In genomic region chr15:90716976-90717821, GRCh38 we compare ENCODE assay signal across 1 cellular context.
A peak's percentile ranks its signal among the peaks of the same experiment; 100 is the strongest.
TF ChIP-seq lines count a peak whose summit lies in the region.

BLM (plus strand) TSS chr15:90717346; CDS start chr15:90747393, 30,047 bp downstream.

TF ChIP-seq in K562, 482 proteins besides CTCF, POLR2A, EP300 and RAD21 (continued from another document and continues in another):
- TF ChIP-seq RBM34 (IDR thresholded peaks at IDR 0.05; ENCODE audit: borderline replicate concordance, insufficient read depth, low read length) (no peak), ARNT (IDR thresholded peaks at IDR 0.05) (no peak), E2F1 (CRISPR knock-in tag; IDR thresholded peaks at IDR 0.05) (peak; percentile 98), HMGN3 (IDR thresholded peaks at IDR 0.05; ENCODE audit: borderline replicate concordance, extremely low read depth, insufficient read length, low read depth, low read length) (peak; percentile 57), PML (IDR thresholded peaks at IDR 0.05; ENCODE audit: low read length) (peak; percentile 79; the same call in 1 of the 2 replicates), SETDB1 (IDR thresholded peaks at IDR 0.05; ENCODE audit: low read length) (no peak), RFX7 (CRISPR knock-in tag; IDR thresholded peaks at IDR 0.05) (no peak), HDAC2 (IDR thresholded peaks at IDR 0.05) (peak; percentile 71), IRF2 (CRISPR knock-in tag; IDR thresholded peaks at IDR 0.05) (no peak), CCAR2 (IDR thresholded peaks at IDR 0.05; ENCODE audit: low read depth, low read length) (no peak), CREB3 (tag; conservative IDR thresholded peaks at IDR 0.05; ENCODE audit: low read depth) (no peak), CXXC5 (CRISPR knock-in tag; IDR thresholded peaks at IDR 0.05) (peak; percentile 92), NR2C2 (CRISPR knock-in tag; IDR thresholded peaks at IDR 0.05) (no peak), NR2C2 (tag; IDR thresholded peaks at IDR 0.05) (no peak), FOSL1 (tag; conservative IDR thresholded peaks at IDR 0.05) (no peak), CTCFL (IDR thresholded peaks at IDR 0.05; ENCODE audit: borderline replicate concordance, insufficient read depth, low read depth, low read length, poor library complexity, severe bottlenecking) (peak; percentile 81), SIX5 (IDR thresholded peaks at IDR 0.05; ENCODE audit: borderline replicate concordance in 1 of 2, insufficient read depth in 1 of 2, low read depth in 1 of 2, low read length in 2 of 2) (no peak), SNIP1 (IDR thresholded peaks at IDR 0.05; ENCODE audit: low read depth) (no peak), NBN (IDR thresholded peaks at IDR 0.05; ENCODE audit: low read depth) (peak; percentile 44; the same call in 1 of the 2 replicates), L3MBTL2 (IDR thresholded peaks at IDR 0.05) (peak; percentile 92), MYNN (IDR thresholded peaks at IDR 0.05) (no peak), MYNN (CRISPR knock-in tag; IDR thresholded peaks at IDR 0.05) (no peak), CBX1 (IDR thresholded peaks at IDR 0.05; ENCODE audit: low read depth) (peak; percentile 86), ZNF41 (CRISPR knock-in tag; conservative IDR thresholded peaks at IDR 0.05) (no peak), TAF9B (IDR thresholded peaks at IDR 0.05; ENCODE audit: partially characterized antibody) (peak; percentile 54), GTF2B (IDR thresholded peaks at IDR 0.05; ENCODE audit: extremely low read depth, insufficient read length) (no peak), POLR2H (tag; IDR thresholded peaks at IDR 0.05; ENCODE audit: low read depth) (peak; percentile 96), FUS (optimal IDR thresholded peaks at IDR 0.05; ENCODE audit: low read depth, low read length) (no peak), ZNF764 (CRISPR knock-in tag; IDR thresholded peaks at IDR 0.05; ENCODE audit: low read depth) (no peak), FOXA1 (IDR thresholded peaks at IDR 0.05; ENCODE audit: borderline replicate concordance) (no peak), ZNF407 (IDR thresholded peaks at IDR 0.05; ENCODE audit: low read depth) (peak; percentile 65; the same call in 1 of the 2 replicates), TRIM28 (IDR thresholded peaks at IDR 0.05) (no peak), NFRKB (IDR thresholded peaks at IDR 0.05; ENCODE audit: low read depth) (peak; percentile 13; the same call in 1 of the 2 replicates), ZNF175 (CRISPR knock-in tag; IDR thresholded peaks at IDR 0.05; ENCODE audit: low read depth) (no peak), ZNF639 (CRISPR knock-in tag; conservative IDR thresholded peaks at IDR 0.05 in 1 of 2, IDR thresholded peaks at IDR 0.05 in 1 of 2) (0 out of 4 replicates have a peak, but pooled peaks of 1 of the 2 experiments have one; percentile 6), FOXJ2 (tag; IDR thresholded peaks at IDR 0.05) (no peak), WHSC1 (IDR thresholded peaks at IDR 0.05; ENCODE audit: low read length) (no peak), NR3C1 (CRISPR knock-in tag; IDR thresholded peaks at IDR 0.05) (no peak), STAG1 (CRISPR knock-in tag; IDR thresholded peaks at IDR 0.05; ENCODE audit: borderline replicate concordance) (no peak), FOXK2 (conservative IDR thresholded peaks at IDR 0.05 in 1 of 2, IDR thresholded peaks at IDR 0.05 in 1 of 2; ENCODE audit: low read depth in 2 of 2) (0 out of 4 replicates have a peak, but pooled peaks of 1 of the 2 experiments have one; percentile 12), ZNF644 (tag; IDR thresholded peaks at IDR 0.05; ENCODE audit: low read depth) (no peak), RBM17 (IDR thresholded peaks at IDR 0.05; ENCODE audit: borderline replicate concordance, low read depth, low read length) (no peak), DEAF1 (CRISPR knock-in tag; IDR thresholded peaks at IDR 0.05) (no peak), TBL1XR1 (IDR thresholded peaks at IDR 0.05; ENCODE audit: low read length in 2 of 2) (0 out of 4 replicates have a peak, but pooled peaks have one; percentile 13 to 29), ZNF277 (CRISPR knock-in tag; IDR thresholded peaks at IDR 0.05; ENCODE audit: borderline replicate concordance) (no peak), CGGBP1 (CRISPR knock-in tag; IDR thresholded peaks at IDR 0.05) (0 out of 2 replicates have a peak, but pooled peaks have one; percentile 46), GABPB1 (CRISPR knock-in tag; IDR thresholded peaks at IDR 0.05) (peak; percentile 90)
